ENCODE assay signal across 27 cellular contexts in the genomic region with DNA sequence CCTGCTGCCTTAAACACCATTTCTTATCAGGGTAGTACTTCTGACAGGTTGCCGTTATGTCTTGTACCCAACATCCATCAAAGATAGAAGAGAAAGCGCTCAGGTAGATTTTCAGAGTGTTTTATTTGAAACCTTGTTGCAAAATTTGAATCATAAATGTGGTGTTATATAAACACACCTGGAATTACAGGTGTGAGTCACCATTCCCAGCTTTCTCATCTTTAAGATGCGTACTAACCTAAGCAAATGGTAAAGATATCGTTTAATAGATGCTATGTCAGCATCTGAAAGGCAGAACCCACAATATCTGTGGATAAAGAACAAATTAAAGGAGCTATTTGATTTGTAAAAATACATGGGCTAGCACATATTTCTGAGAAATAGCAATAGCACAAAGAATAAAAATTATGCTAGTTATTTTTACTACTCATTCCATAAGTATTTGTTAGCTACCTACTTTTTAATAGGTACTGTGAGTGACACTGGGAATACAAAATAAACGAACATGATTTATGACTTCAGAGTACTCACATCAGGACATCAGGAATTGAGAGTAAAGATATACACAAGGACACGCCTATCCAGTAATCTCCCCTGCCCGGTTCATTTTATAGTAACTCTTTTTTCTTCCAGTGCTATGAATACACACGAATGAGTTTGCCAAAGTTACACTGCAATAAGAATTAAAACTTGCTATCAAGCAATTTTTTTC.
"Had no signal": no experiment of that assay in that cellular context is flagged by ENCODE, and none has a peak within 500 bp of the region (broad histone marks: within the 10 kb centered on the region; RNA-seq: fewer than 3 reads in every experiment).

No MANE protein-coding gene starts in this region.

- H3K27ac ChIP-seq: coronary artery, esophagus squamous epithelium, lower lobe of right lung, neutrophil, pancreas, right lobe of liver, thoracic aorta, tibial nerve, upper lobe of right lung, uterus had no signal

- H3K36me3 Mint-ChIP-seq: immature natural killer cell; memory B cell; natural killer cell; stimulated activated naive B cell treated with anti-CD40 and anti-IgM and Interleukin-4, amounts not matched to agents 10 μg/mL and 1 μg/mL and 100 μg/mL, for 72 hours had no signal

- H3K4me3 ChIP-seq: coronary artery, esophagus squamous epithelium, lower lobe of right lung, pancreas, right lobe of liver, thoracic aorta, tibial nerve, upper lobe of right lung, uterus had no signal

- H3K27me3 Mint-ChIP-seq: memory B cell had no signal

- H3K9me3 Mint-ChIP-seq: memory B cell, natural killer cell had no signal

- H3K9me3 ChIP-seq: esophagus squamous epithelium, lower lobe of right lung, neutrophil, pancreas, right lobe of liver, thoracic aorta, tibial nerve, upper lobe of right lung, uterus had no signal

- H3K27ac Mint-ChIP-seq: immature natural killer cell; memory B cell; natural killer cell; stimulated activated naive B cell treated with anti-CD40 and anti-IgM and Interleukin-4, amounts not matched to agents 10 μg/mL and 1 μg/mL and 100 μg/mL, for 72 hours; stimulated activated naive CD8-positive, alpha-beta T cell treated with anti-CD3 and anti-CD28 coated beads, Interleukin-15, Interleukin-2, amounts not matched to agents 100 ng/mL and 50 ng/mL, for 24 hours had no signal

- DNase-seq: dermis blood vessel endothelial cell; effector memory CD4-positive, alpha-beta T cell; erythroblast; esophagus squamous epithelium; hypothalamus; immature natural killer cell; islet precursor cell; left ventricle myocardium superior; lower lobe of right lung; natural killer cell; pancreas; retina; right lobe of liver; stimulated activated CD4-positive, alpha-beta T cell treated with anti-CD3 and anti-CD28 coated beads, Interleukin-15, amount 100 ng/mL, for 24 hours; stimulated activated CD4-positive, alpha-beta T cell treated with anti-CD3 and anti-CD28 coated beads, Interleukin-2, amount 100 ng/mL, for 48 hours; stimulated activated naive B cell treated with anti-CD40 and anti-IgM and Interleukin-4, amounts not matched to agents 10 μg/mL and 1 μg/mL and 100 μg/mL, for 72 hours; upper lobe of right lung; uterus had no signal

- H3K36me3 ChIP-seq: esophagus squamous epithelium, lower lobe of right lung, neutrophil, pancreas, right lobe of liver, thoracic aorta, tibial nerve, upper lobe of right lung, uterus had no signal

- FAIRE-seq: endothelial cell of umbilical vein, frontal cortex, pancreas, small intestine had no signal

- ATAC-seq: left ventricle myocardium superior, lower lobe of right lung, natural killer cell, pancreas, right lobe of liver, upper lobe of right lung had no signal

- H3K4me1 ChIP-seq: esophagus squamous epithelium, lower lobe of right lung, pancreas, right lobe of liver, tibial nerve, upper lobe of right lung, uterus had no signal

- H3K4me1 Mint-ChIP-seq: immature natural killer cell; memory B cell; natural killer cell; stimulated activated naive B cell treated with anti-CD40 and anti-IgM and Interleukin-4, amounts not matched to agents 10 μg/mL and 1 μg/mL and 100 μg/mL, for 72 hours had no signal

- H3K4me3 Mint-ChIP-seq: immature natural killer cell; memory B cell; natural killer cell; stimulated activated naive B cell treated with anti-CD40 and anti-IgM and Interleukin-4, amounts not matched to agents 10 μg/mL and 1 μg/mL and 100 μg/mL, for 72 hours; stimulated activated naive CD8-positive, alpha-beta T cell treated with anti-CD3 and anti-CD28 coated beads, Interleukin-15, Interleukin-2, amounts not matched to agents 100 ng/mL and 50 ng/mL, for 24 hours had no signal

- H3K27me3 ChIP-seq: neutrophil, pancreas, right lobe of liver, tibial nerve, upper lobe of right lung, uterus had no signal
